ENCODE assay signal across 8 cellular contexts in genomic region chr3:142725352-142725739, GRCh38. TPM values are rescaled to one million over a fixed set of nuclear protein-coding genes. Genes with fewer than 3 reads are reported as not detected.
DNase-seq lines count a peak whose midpoint lies in the region; ATAC-seq and TF ChIP-seq lines count a peak whose summit lies in the region.

No MANE protein-coding gene starts in this region.

- peak overlapping the region; percentile 80 to 89 (median 85) for H3K4me3 Mint-ChIP-seq in T-cell

- no peak overlapping the region for H3K27ac Mint-ChIP-seq in T-cell

- H3K4me3 ChIP-seq in GM08714 (ENCODE audit: low read length) = peak overlapping the region; percentile 72; the same call in 1 of the 2 replicates
- H3K4me3 ChIP-seq in fibroblast of the aortic adventitia (ENCODE audit: low read depth, low read length) = peak overlapping the region; percentile 93
- H3K4me3 ChIP-seq in retinal pigment epithelial cell (ENCODE audit: low read length) = peak overlapping the region; percentile 65

- no peak for DNase-seq in T-cell
- DNase-seq in fibroblast of the aortic adventitia (ENCODE audit: low read depth) = no peak
- DNase-seq in retinal pigment epithelial cell (ENCODE audit: low read depth) = no peak
- no peak for DNase-seq in DMS79 treated with DMSO at 0.1 percent for 48 hours (lab: John Stamatoyannopoulos, UW)
- no peak for DNase-seq in NCI-H748 (lab: John Stamatoyannopoulos, UW; ENCODE audit: unreplicated experiment)

- POLR2A ChIA-PET in T-cell (lab: Charles Lee) = no interaction called here

- TF ChIP-seq CTCF in fibroblast of the aortic adventitia (IDR thresholded peaks at IDR 0.05; ENCODE audit: insufficient read depth, low read length) (no peak), retinal pigment epithelial cell (conservative IDR thresholded peaks at IDR 0.05; ENCODE audit: low read depth, low read length) (no peak)

- no peaks in the 10 kb centered on the region for H3K36me3 Mint-ChIP-seq in T-cell

- ATAC-seq in T-cell (replicated peaks in 1 of 4) (no peak), GM18502 (IDR thresholded peaks at IDR 0.05; ENCODE audit: poor library complexity, unreplicated experiment) (no peak), GM21515 (IDR thresholded peaks at IDR 0.05; ENCODE audit: unreplicated experiment) (no peak)

- peaks cover 17 to 19% of the 10 kb centered on the region in 2 donors for H3K27me3 Mint-ChIP-seq in T-cell

- H3K9me3 Mint-ChIP-seq in T-cell = no peaks in the 10 kb centered on the region

- peaks cover 11 to 32% (median 13%) of the 10 kb centered on the region in 3 donors for H3K4me1 Mint-ChIP-seq in T-cell

- CTCF ChIA-PET in T-cell (lab: Charles Lee) = no interaction called here

RNA-seq across cellular contexts. Expression of gene TRPC1, which starts 1.5 kb away (rescaled TPM):
- 1 to 10 TPM; 3.9 to 7.5 (median 4.4) TPM for total RNA-seq in T-cell
- total RNA-seq in fibroblast of the aortic adventitia (ENCODE audit: low replicate concordance) = 26.1 and 26.7 TPM in 2 replicates
